9 cellular contexts compared by ENCODE assay signal in genomic region chr16:66936462-66936861, GRCh38. TPM values are rescaled to one million over a fixed set of nuclear protein-coding genes. Genes with fewer than 3 reads are reported as not detected.
DNase-seq lines count a peak whose midpoint lies in the region; ATAC-seq and TF ChIP-seq lines count a peak whose summit lies in the region.
"Had no signal": no experiment of that assay in that cellular context is flagged by ENCODE, and none has a peak within 500 bp of the region (broad histone marks: within the 10 kb centered on the region; RNA-seq: fewer than 3 reads in every experiment).

No MANE protein-coding gene starts in this region.

- peaks cover 50% of the 10 kb centered on the region for H3K36me3 ChIP-seq in DND-41 (ENCODE audit: insufficient read depth, low read length)
- peaks cover 0 to 39% of the 10 kb centered on the region in 2 donors for H3K36me3 ChIP-seq in adrenal gland (replicated peaks in 1 of 2)
- H3K36me3 ChIP-seq in mucosa of stomach (ENCODE audit: control insufficient read depth, insufficient read depth, low read length): peaks cover 21% of the 10 kb centered on the region
- H3K36me3 ChIP-seq: uterus had no signal

- H3K4me3 ChIP-seq in DND-41 (ENCODE audit: low read depth in 1 of 2, low read length in 2 of 2): no peak overlapping the region; a peak in 1 of 4 replicates
- H3K4me3 ChIP-seq in adrenal gland: peak overlapping the region in 1 of 4 donors; percentile 80
- peak overlapping the region; percentile 20 for H3K4me3 ChIP-seq in mucosa of stomach (ENCODE audit: low read length)

- H3K4me1 ChIP-seq in DND-41 (ENCODE audit: insufficient read depth, low read length) (peaks cover 38% of the 10 kb centered on the region), adrenal gland (replicated peaks in 1 of 2) (peaks cover 20 to 42% of the 10 kb centered on the region in 2 donors), mucosa of stomach (ENCODE audit: control insufficient read depth, insufficient read depth, low read length) (peaks cover 56% of the 10 kb centered on the region)

- peaks cover 49% of the 10 kb centered on the region for H3K79me2 ChIP-seq in DND-41 (ENCODE audit: insufficient read depth, low read length)

- no peaks in the 10 kb centered on the region for H3K9me3 ChIP-seq in DND-41 (ENCODE audit: insufficient read depth, low read length, severe bottlenecking)
- H3K9me3 ChIP-seq in adrenal gland (replicated peaks in 1 of 3): no peaks in the 10 kb centered on the region
- H3K9me3 ChIP-seq in mucosa of stomach (ENCODE audit: control insufficient read depth, low read length): no peaks in the 10 kb centered on the region
- H3K9me3 ChIP-seq: uterus had no signal

- H2AFZ ChIP-seq in DND-41 (ENCODE audit: low read depth, low read length): no peak overlapping the region

- intact Hi-C loops in adrenal gland (cut with DNase I): no loop called here

- peak overlapping the region; percentile 97 for H3K4me2 ChIP-seq in DND-41 (ENCODE audit: insufficient read depth, low read length)

- TF ChIP-seq CTCF in DND-41 (IDR thresholded peaks at IDR 0.05; ENCODE audit: borderline replicate concordance, extremely low read depth, low read length, poor library complexity, severe bottlenecking) (no peak), adrenal gland (IDR thresholded peaks at IDR 0.05) (no peak)

- H3K27ac ChIP-seq in DND-41 (ENCODE audit: low read length): no peak overlapping the region
- peak overlapping the region in 3 of 5 donors; percentile 85 to 97 (median 92) for H3K27ac ChIP-seq in adrenal gland

- peaks cover 18% of the 10 kb centered on the region for H4K20me1 ChIP-seq in DND-41 (ENCODE audit: insufficient read depth, low read length)

- no peak overlapping the region for H3K9ac ChIP-seq in DND-41 (ENCODE audit: low read depth, low read length)
- H3K9ac ChIP-seq in mucosa of stomach (ENCODE audit: low read length): peak overlapping the region; percentile 95

- no peak for DNase-seq in DND-41
- DNase-seq in adrenal gland: peak in 2 of 7 donors; percentile 29 to 37
- no peak for DNase-seq in COLO829 (ENCODE audit: low spot score)
- DNase-seq in NAMALWA (ENCODE audit: low spot score): no peak
- DNase-seq: NK-92 treated with Interleukin-12 subunit alpha and Interleukin-12 subunit beta, amount 100 ng/mL, for 24 hours; uterus had no signal

- WGBS in adrenal gland, 4 donors: 35 to 78% (median 54%) methylated on average over 6 of the region's 6 CpGs

- H3K27me3 ChIP-seq in DND-41 (ENCODE audit: insufficient read depth, low read length, poor library complexity) (no peaks in the 10 kb centered on the region), adrenal gland (no peaks in the 10 kb centered on the region), mucosa of stomach (ENCODE audit: control insufficient read depth, insufficient read depth, low read length) (no peaks in the 10 kb centered on the region)
- H3K27me3 ChIP-seq: uterus had no signal

- TF ChIP-seq POLR2A in adrenal gland (IDR thresholded peaks at IDR 0.05): no peak

- no peak for ATAC-seq in DND-41 (ENCODE audit: insufficient read depth, low read depth)
- ATAC-seq in GM18870 (IDR thresholded peaks at IDR 0.05; ENCODE audit: unreplicated experiment): no peak

RNA-seq across cellular contexts. Expression of gene CES2, which starts 1.1 kb away (rescaled TPM):
- 100 to 1,000 TPM in 1 of 8 donors, 10 to 100 TPM in 7; 79.6 to 133 (median 90.5) TPM for total RNA-seq in adrenal gland
- polyA plus RNA-seq in adrenal gland: 100 to 1,000 TPM in 1 of 3 donors, 10 to 100 TPM in 2; 28.8 to 119 (median 57.8) TPM

RNA-seq across cellular contexts. Expression of gene CIAO2B, which starts 2.3 kb away (rescaled TPM):
- total RNA-seq in adrenal gland: 100 to 1,000 TPM in 2 of 8 donors, 10 to 100 TPM in 6; 80.7 to 177 (median 92.2) TPM
- 100 to 1,000 TPM; 137 to 258 (median 141) TPM for polyA plus RNA-seq in adrenal gland

RNA-seq across cellular contexts. Expression of gene RRAD, which starts 11.1 kb away (rescaled TPM):
- 10 to 100 TPM in 5 of 8 donors, 1 to 10 TPM in 3; 6.3 to 46.1 (median 18.0) TPM for total RNA-seq in adrenal gland
- polyA plus RNA-seq in adrenal gland: 10 to 100 TPM in 2 of 3 donors, under 1 TPM in 1; 0.66 to 52.5 (median 15.6) TPM

RNA-seq across cellular contexts. Expression of gene CDH16, which starts 17.8 kb away (rescaled TPM):
- total RNA-seq in adrenal gland: under 1 TPM in 1 of 8 donors, not detected in 7; 0.69 TPM
- polyA plus RNA-seq in adrenal gland: not detected
- total RNA-seq: glomerular endothelial cell had no signal

RNA-seq across cellular contexts. Expression of gene CES3, which starts 24.6 kb away (rescaled TPM):
- 1 to 10 TPM in 4 of 8 donors, under 1 TPM in 3, not detected in 1; 0.23 to 1.7 (median 1.3) TPM for total RNA-seq in adrenal gland
- polyA plus RNA-seq in adrenal gland: under 1 TPM; 0.22 to 0.67 (median 0.48) TPM
